ENCODE assay signal across 13 cellular contexts in genomic region chr18:36158261-36158867, GRCh38. TPM values are rescaled to one million over a fixed set of nuclear protein-coding genes. Genes with fewer than 3 reads are reported as not detected.
DNase-seq lines count a peak whose midpoint lies in the region; ATAC-seq, FAIRE-seq and TF ChIP-seq lines count a peak whose summit lies in the region.
"Had no signal": no experiment of that assay in that cellular context is flagged by ENCODE, and none has a peak within 500 bp of the region (broad histone marks: within the 10 kb centered on the region; RNA-seq: fewer than 3 reads in every experiment).

No MANE protein-coding gene starts in this region.

- H3K27ac ChIP-seq in GM12878 (ENCODE audit: control insufficient read depth, insufficient read depth): no peak overlapping the region
- H3K27ac ChIP-seq in A673 (ENCODE audit: low read depth, low read length, poor library complexity, severe bottlenecking): no peak overlapping the region
- H3K27ac ChIP-seq: VCaP had no signal

- in situ Hi-C loops in GM12878 (cut with MboI): no loop called here

- FAIRE-seq in GM12878 (lab: Jason Lieb, UNC): no peak
- FAIRE-seq: islet of Langerhans had no signal

- H3K4me3 ChIP-seq in AG04449 (ENCODE audit: low read depth, low read length) (no peak overlapping the region), HFF-Myc (replicated peaks; ENCODE audit: low read depth, low read length) (no peak overlapping the region), GM12878 (no peak overlapping the region), kidney epithelial cell (ENCODE audit: low read depth, low read length) (no peak overlapping the region), Caco-2 (ENCODE audit: low read depth, low read length) (no peak overlapping the region), A673 (ENCODE audit: low read depth, low read length, poor library complexity, severe bottlenecking) (no peak overlapping the region)

- H3K27me3 ChIP-seq in GM12878 (replicated peaks in 1 of 2; ENCODE audit: control insufficient read depth in 2 of 2, insufficient read depth in 2 of 2, low read length in 1 of 2): no peaks in the 10 kb centered on the region
- no peaks in the 10 kb centered on the region for H3K27me3 ChIP-seq in kidney epithelial cell (ENCODE audit: control insufficient read depth, insufficient read depth, low read length)
- no peaks in the 10 kb centered on the region for H3K27me3 ChIP-seq in Caco-2 (replicated peaks; ENCODE audit: control insufficient read depth, insufficient read depth, low read length)
- H3K27me3 ChIP-seq in A673 (replicated peaks; ENCODE audit: insufficient read depth, low read depth, low read length, poor library complexity): no peaks in the 10 kb centered on the region

- no TSS peak for BruUV-seq in GM12878 (replicated peaks; lab: Mats Ljungman, UMichigan)
- no TSS peak for BruUV-seq in Caco-2 (replicated peaks; lab: Mats Ljungman, UMichigan)
- BruUV-seq in A673 (replicated peaks; lab: Mats Ljungman, UMichigan): no TSS peak

- POLR2A ChIA-PET in AG04449 (lab: Yijun Ruan, JAX) (interaction anchor here (1.0 kb wide), 1 partner anchor 53 kb away, joined by 3 read pairs; no protein-coding TSS in a partner anchor), GM12878 (lab: Charles Lee) (interaction anchor here (0.7 kb wide), 1 partner anchor 481 kb away, joined by 4 read pairs; no protein-coding TSS in a partner anchor), Caco-2 (lab: Charles Lee) (no interaction called here), A673 (lab: Charles Lee; ENCODE audit: low non-redundant PET) (no interaction called here)

- no peak for TF ChIP-seq EP300 in GM12878 (IDR thresholded peaks at IDR 0.05; ENCODE audit: borderline replicate concordance in 1 of 2, control insufficient read depth in 1 of 2, low read depth in 2 of 2, low read length in 2 of 2)

- peaks cover 6 to 18% of the 10 kb centered on the region in 2 experiments for H3K36me3 ChIP-seq in GM12878 (ENCODE audit: control insufficient read depth in 2 of 2, insufficient read depth in 2 of 2, low read length in 1 of 2)
- H3K36me3 ChIP-seq in kidney epithelial cell (ENCODE audit: control insufficient read depth, insufficient read depth, low read length): no peaks in the 10 kb centered on the region
- no peaks in the 10 kb centered on the region for H3K36me3 ChIP-seq in Caco-2 (ENCODE audit: control insufficient read depth, insufficient read depth, low read length)
- peaks cover 76% of the 10 kb centered on the region for H3K36me3 ChIP-seq in A673 (ENCODE audit: insufficient read depth, low read length, poor library complexity, severe bottlenecking)

- no peaks in the 10 kb centered on the region for H3K9me3 ChIP-seq in GM12878 (replicated peaks; ENCODE audit: control insufficient read depth, insufficient read depth, low read length)
- H3K9me3 ChIP-seq in Caco-2: no peaks in the 10 kb centered on the region
- H3K9me3 ChIP-seq in A673 (ENCODE audit: low read depth, low read length, poor library complexity, severe bottlenecking): no peaks in the 10 kb centered on the region

- 97% methylated on average over 5 of the region's 5 CpGs for WGBS in GM12878 (ENCODE audit: insufficient coverage, insufficient replicate concordance, low lambda C conversion rate, missing lambda C conversion rate)

- no peaks in the 10 kb centered on the region for H3K79me2 ChIP-seq in GM12878 (ENCODE audit: control insufficient read depth, insufficient read depth, low read length)

- ATAC-seq in GM12878 (no peak), GM19455 (IDR thresholded peaks at IDR 0.05; ENCODE audit: unreplicated experiment) (no peak)
- ATAC-seq: Panc1 had no signal

- H3K9me3 Mint-ChIP-seq in Caco-2 (ENCODE audit: unreplicated experiment): no peaks in the 10 kb centered on the region
- H3K9me3 Mint-ChIP-seq: activated naive CD4-positive, alpha-beta T cell treated with anti-CD3 and anti-CD28 coated beads for 36 hours; endodermal cell had no signal

- H2AFZ ChIP-seq in GM12878 (ENCODE audit: control insufficient read depth, low read depth, low read length): no peak overlapping the region

- peak; percentile 55 for DNase-seq in AG04449 (ENCODE audit: low read depth, low spot score)
- DNase-seq in HFF-Myc (ENCODE audit: extremely low read depth, low read depth): peak; percentile 66
- no peak for DNase-seq in GM12878 (ENCODE audit: low read depth, low spot score)
- peak; percentile 69 for DNase-seq in kidney epithelial cell (ENCODE audit: low read depth)
- DNase-seq in Caco-2: no peak
- DNase-seq in A673 (ENCODE audit: low spot score): no peak
- no peak for DNase-seq in activated CD8-positive, alpha-beta memory T cell treated with anti-CD3 and anti-CD28 coated beads, Interleukin-2, amount 50 U/mL, for 48 hours
- DNase-seq: activated naive CD4-positive, alpha-beta T cell treated with anti-CD3 and anti-CD28 coated beads for 36 hours; endodermal cell had no signal

- CTCF ChIA-PET in AG04449 (lab: Yijun Ruan, JAX): interaction anchor here (1.1 to 1.2 kb wide), 3 partner anchors 9 to 414 kb away, joined by 3 read pairs; no protein-coding TSS in a partner anchor
- CTCF ChIA-PET in GM12878 (lab: Yijun Ruan, JAX): interaction anchor here (0.7 to 1.2 kb wide), 3 partner anchors 111 to 128 kb away, joined by 3 to 4 read pairs (median 3); no protein-coding TSS in a partner anchor
- CTCF ChIA-PET in Caco-2 (lab: Charles Lee): no interaction called here
- CTCF ChIA-PET in A673 (lab: Charles Lee): no interaction called here

- no peak overlapping the region for H3K9ac ChIP-seq in GM12878 (ENCODE audit: control insufficient read depth, insufficient read depth, low read length)

- no peak overlapping the region for H3K4me2 ChIP-seq in GM12878 (ENCODE audit: control insufficient read depth, insufficient read depth)

- H3K27me3 Mint-ChIP-seq in Caco-2 (ENCODE audit: insufficient read depth, unreplicated experiment): no peaks in the 10 kb centered on the region

- TF ChIP-seq RAD21 in GM12878 (IDR thresholded peaks at IDR 0.05; ENCODE audit: insufficient read depth, low read depth, low read length): no peak

- no peaks in the 10 kb centered on the region for H3K4me1 ChIP-seq in GM12878 (ENCODE audit: control insufficient read depth, insufficient read depth, low read length)
- H3K4me1 ChIP-seq in Caco-2: no peaks in the 10 kb centered on the region
- no peaks in the 10 kb centered on the region for H3K4me1 ChIP-seq in A673 (ENCODE audit: insufficient read depth, low read length, poor library complexity, severe bottlenecking)

- SMC1A ChIA-PET in GM12878 (lab: Charles Lee; ENCODE audit: uncharacterized antibody, unreplicated experiment): interaction anchor here (0.6 to 1.6 kb wide), 5 partner anchors 9 to 353 kb away, joined by 3 to 7 read pairs (median 4); no protein-coding TSS in a partner anchor

- intact Hi-C loops in GM12878 (cut with micrococcal nuclease; ENCODE audit: unreplicated experiment) (no loop called here), Caco-2 (cut with micrococcal nuclease; ENCODE audit: unreplicated experiment) (no loop called here), A673 (cut with micrococcal nuclease; ENCODE audit: unreplicated experiment) (no loop called here)

- no peaks in the 10 kb centered on the region for H4K20me1 ChIP-seq in GM12878 (ENCODE audit: control insufficient read depth, insufficient read depth)

- no peak for TF ChIP-seq CTCF in AG04449 (IDR thresholded peaks at IDR 0.05; ENCODE audit: insufficient read depth, low read length, missing control alignments)
- no peak for TF ChIP-seq CTCF in HFF-Myc (IDR thresholded peaks at IDR 0.05; ENCODE audit: low read depth, low read length, missing control alignments)
- no peak for TF ChIP-seq CTCF in GM12878 (IDR thresholded peaks at IDR 0.05 in 2 of 3, conservative IDR thresholded peaks at IDR 0.05 in 1 of 3; ENCODE audit: control insufficient read depth in 2 of 3, extremely low read depth in 1 of 3, insufficient read depth in 1 of 3, low read depth in 3 of 3, low read length in 3 of 3)
- TF ChIP-seq CTCF in kidney epithelial cell (IDR thresholded peaks at IDR 0.05; ENCODE audit: insufficient read depth, low read length, poor library complexity, severe bottlenecking): no peak
- no peak for TF ChIP-seq CTCF in Caco-2 (IDR thresholded peaks at IDR 0.05; ENCODE audit: insufficient read depth in 1 of 2, low read depth in 1 of 2, low read length in 1 of 2, severe bottlenecking in 1 of 2, unreplicated experiment in 1 of 2)
- TF ChIP-seq CTCF in A673 (conservative IDR thresholded peaks at IDR 0.05; ENCODE audit: low read depth, low read length): no peak

- RAD21 ChIA-PET in GM12878 (lab: Charles Lee; ENCODE audit: unreplicated experiment): no interaction called here

- TF ChIP-seq POLR2A in GM12878 (IDR thresholded peaks at IDR 0.05; ENCODE audit: low read depth, low read length): no peak

- H3K27ac Mint-ChIP-seq in Caco-2 (ENCODE audit: unreplicated experiment): no peak overlapping the region
- H3K27ac Mint-ChIP-seq: activated naive CD4-positive, alpha-beta T cell treated with anti-CD3 and anti-CD28 coated beads for 36 hours; endodermal cell had no signal

- H3K4me1 Mint-ChIP-seq in Caco-2 (ENCODE audit: low read depth, unreplicated experiment): no peaks in the 10 kb centered on the region
- H3K4me1 Mint-ChIP-seq: endodermal cell had no signal

- H3K4me3 Mint-ChIP-seq in Caco-2 (ENCODE audit: unreplicated experiment): no peak overlapping the region
- H3K4me3 Mint-ChIP-seq: activated naive CD4-positive, alpha-beta T cell treated with anti-CD3 and anti-CD28 coated beads for 36 hours; endodermal cell had no signal

- H3K36me3 Mint-ChIP-seq in Caco-2 (ENCODE audit: insufficient read depth, unreplicated experiment): peaks cover 31% of the 10 kb centered on the region

RNA-seq across cellular contexts. Expression of gene ELP2, which starts 28.7 kb away (rescaled TPM):
- 502 and 522 TPM in 2 replicates for total RNA-seq in GM12878 (2013; cell fraction: nucleolus; rRNA removed)
- total RNA-seq in GM12878 (2014; rRNA removed) (117 and 145 TPM in 2 replicates), GM12878 (2014; rRNA removed; fragmentation: Illumina TruSeq; extraction: Trizol) (58.9 and 59.8 TPM in 2 replicates), GM12878 (2021) (88.8 and 92.8 TPM in 2 replicates), kidney epithelial cell (60.7 and 63.9 TPM in 2 replicates), Caco-2 (2022) (43.2 and 45.9 TPM in 2 replicates), A673 (2021) (96.5 and 110 TPM in 2 replicates)
- 85.1 TPM for polyA plus RNA-seq in GM12878 (2011; ENCODE audit: low read depth)
- polyA plus RNA-seq in GM12878 (2011; rRNA removed) (134 and 180 TPM in 2 replicates), GM12878 (2014; fragmentation: Illumina TruSeq; extraction: Trizol) (56.9 and 73.2 TPM in 2 replicates), GM12878 (2014; fragmentation: Nextera tagmentation; extraction: Ambion mirVana) (10 to 100 TPM; 90.6 to 90.7 TPM), GM12878 (2014; rRNA removed) (58.4 and 65.5 TPM in 2 replicates), GM12878 (2016; fragmentation: Nextera tagmentation; extraction: Ambion mirVana) (10 to 100 TPM; 76.9 to 86.4 TPM)
- 57.9 and 70.0 TPM in 2 replicates for polyA plus RNA-seq in GM12878 (2011; cell fraction: cytosol; rRNA removed)
- 110 and 124 TPM in 2 replicates for polyA plus RNA-seq in GM12878 (2011; cell fraction: nucleus; rRNA removed)
- polyA plus RNA-seq in GM12878 (2012): 98.3 and 108 TPM in 2 replicates
- 139 and 161 TPM in 2 replicates for polyA minus RNA-seq in GM12878 (2011; rRNA and poly(A)+ RNA removed)
- 40.2 and 47.3 TPM in 2 replicates for polyA minus RNA-seq in GM12878 (2011; cell fraction: cytosol; rRNA and poly(A)+ RNA removed)
- polyA minus RNA-seq in GM12878 (2011; cell fraction: nucleus; rRNA and poly(A)+ RNA removed): 111 and 131 TPM in 2 replicates

RNA-seq across cellular contexts. Expression of gene MOCOS, which starts 28.9 kb away (rescaled TPM):
- 0.19 TPM in 1 of 2 replicates, not detected in the other for total RNA-seq in GM12878 (2013; cell fraction: nucleolus; rRNA removed)
- total RNA-seq in GM12878 (2014; rRNA removed) (0.34 and 0.49 TPM in 2 replicates), GM12878 (2014; rRNA removed; fragmentation: Illumina TruSeq; extraction: Trizol) (0.31 and 0.41 TPM in 2 replicates), GM12878 (2021) (0.35 and 0.38 TPM in 2 replicates), kidney epithelial cell (15.3 and 20.7 TPM in 2 replicates), Caco-2 (2022) (4.1 and 5.5 TPM in 2 replicates), A673 (2021) (not detected in 2 replicates)
- 0.04 TPM for polyA plus RNA-seq in GM12878 (2011; ENCODE audit: low read depth)
- polyA plus RNA-seq in GM12878 (2011; rRNA removed) (0.56 and 1.1 TPM in 2 replicates), GM12878 (2014; fragmentation: Illumina TruSeq; extraction: Trizol) (0.21 and 0.24 TPM in 2 replicates), GM12878 (2014; fragmentation: Nextera tagmentation; extraction: Ambion mirVana) (under 1 TPM; 0.16 to 0.26 TPM), GM12878 (2014; rRNA removed) (0.46 and 0.58 TPM in 2 replicates), GM12878 (2016; fragmentation: Nextera tagmentation; extraction: Ambion mirVana) (under 1 TPM; 0.25 to 0.47 TPM)
- 0.28 and 0.30 TPM in 2 replicates for polyA plus RNA-seq in GM12878 (2011; cell fraction: cytosol; rRNA removed)
- 0.25 and 0.29 TPM in 2 replicates for polyA plus RNA-seq in GM12878 (2011; cell fraction: nucleus; rRNA removed)
- polyA plus RNA-seq in GM12878 (2012): 0.04 and 0.13 TPM in 2 replicates
- polyA minus RNA-seq in GM12878 (2011; rRNA and poly(A)+ RNA removed): 0.15 and 0.52 TPM in 2 replicates
- polyA minus RNA-seq in GM12878 (2011; cell fraction: cytosol; rRNA and poly(A)+ RNA removed): 0.40 and 0.73 TPM in 2 replicates
- polyA minus RNA-seq in GM12878 (2011; cell fraction: nucleus; rRNA and poly(A)+ RNA removed): 0.24 and 0.38 TPM in 2 replicates
- total RNA-seq: activated naive CD4-positive, alpha-beta T cell treated with anti-CD3 and anti-CD28 coated beads for 36 hours had no signal

RNA-seq across cellular contexts. Expression of gene SLC39A6, which starts 29.2 kb away (rescaled TPM):
- total RNA-seq in GM12878 (2013; cell fraction: nucleolus; rRNA removed): 49.7 and 61.2 TPM in 2 replicates
- total RNA-seq in GM12878 (2014; rRNA removed): 53.3 and 58.1 TPM in 2 replicates
- 54.8 and 54.9 TPM in 2 replicates for total RNA-seq in GM12878 (2014; rRNA removed; fragmentation: Illumina TruSeq; extraction: Trizol)
- 31.5 and 31.8 TPM in 2 replicates for total RNA-seq in GM12878 (2021)
- polyA plus RNA-seq in GM12878 (2011; ENCODE audit: low read depth): 22.7 TPM
- polyA plus RNA-seq in GM12878 (2011; rRNA removed): 65.1 and 65.9 TPM in 2 replicates
- 37.4 and 45.2 TPM in 2 replicates for polyA plus RNA-seq in GM12878 (2011; cell fraction: cytosol; rRNA removed)
- polyA plus RNA-seq in GM12878 (2011; cell fraction: nucleus; rRNA removed): 27.5 and 31.7 TPM in 2 replicates
- polyA plus RNA-seq in GM12878 (2012): 20.1 and 22.9 TPM in 2 replicates
- polyA plus RNA-seq in GM12878 (2014; fragmentation: Illumina TruSeq; extraction: Trizol): 51.5 and 60.6 TPM in 2 replicates
- 10 to 100 TPM; 12.4 to 19.5 TPM for polyA plus RNA-seq in GM12878 (2014; fragmentation: Nextera tagmentation; extraction: Ambion mirVana)
- 27.7 and 34.1 TPM in 2 replicates for polyA plus RNA-seq in GM12878 (2014; rRNA removed)
- polyA plus RNA-seq in GM12878 (2016; fragmentation: Nextera tagmentation; extraction: Ambion mirVana): 10 to 100 TPM; 38.7 to 43.9 TPM
- 66.1 and 89.0 TPM in 2 replicates for polyA minus RNA-seq in GM12878 (2011; rRNA and poly(A)+ RNA removed)
- polyA minus RNA-seq in GM12878 (2011; cell fraction: cytosol; rRNA and poly(A)+ RNA removed): 13.1 and 16.2 TPM in 2 replicates
- 10.6 and 15.5 TPM in 2 replicates for polyA minus RNA-seq in GM12878 (2011; cell fraction: nucleus; rRNA and poly(A)+ RNA removed)
- 94.1 and 98.0 TPM in 2 replicates for total RNA-seq in kidney epithelial cell
- total RNA-seq in Caco-2 (2022): 19.5 and 20.1 TPM in 2 replicates
- total RNA-seq in A673 (2021): 58.1 and 70.7 TPM in 2 replicates

Comparison
In these comparisons a context has a peak if more than half of its experiments do, and no peak if none do; other contexts are left out.
1. DNase-seq: peak in AG04449 (single experiment), HFF-Myc (single experiment) and kidney epithelial cell (single experiment); none in GM12878 (single experiment), Caco-2 (0 of 2), A673 (single experiment) and activated CD8-positive, alpha-beta memory T cell treated with anti-CD3 and anti-CD28 coated beads, Interleukin-2, amount 50 U/mL, for 48 hours (single experiment).
2. CTCF ChIA-PET loops: an anchor here in AG04449 (1.1 to 1.2 kb wide) and GM12878 (0.7 to 1.2 kb wide); none called in Caco-2 and A673.
3. POLR2A ChIA-PET loops: an anchor here in AG04449 (1.0 kb wide) and GM12878 (0.7 kb wide); none called in Caco-2 and A673.